10 cellular contexts compared by ENCODE assay signal in genomic region chrX:125202486-125203378, GRCh38.
DNase-seq lines count a peak whose midpoint lies in the region; ATAC-seq and TF ChIP-seq lines count a peak whose summit lies in the region.
"Had no signal": no experiment of that assay in that cellular context is flagged by ENCODE, and none has a peak within 500 bp of the region (broad histone marks: within the 10 kb centered on the region; RNA-seq: fewer than 3 reads in every experiment).

No MANE protein-coding gene starts in this region.

- H3K4me1 ChIP-seq in CD4-positive, CD25-positive, alpha-beta regulatory T cell (ENCODE audit: control insufficient read depth, insufficient read depth, low read length, poor library complexity, severe bottlenecking) = peaks cover 14% of the 10 kb centered on the region
- no peaks in the 10 kb centered on the region; the same call in 1 of the 2 replicates for H3K4me1 ChIP-seq in H9 (ENCODE audit: insufficient read depth, low read length)

- H3K9me3 ChIP-seq in CD4-positive, CD25-positive, alpha-beta regulatory T cell (ENCODE audit: control insufficient read depth in 2 of 2, low read length in 2 of 2) = no peaks in the 10 kb centered on the region
- no peaks in the 10 kb centered on the region for H3K9me3 ChIP-seq in H9 (ENCODE audit: control insufficient read depth, low read depth, low read length)
- H3K9me3 ChIP-seq: right atrium auricular region had no signal

- no peak overlapping the region for H4K91ac ChIP-seq in H9 (ENCODE audit: insufficient read length, low read depth, low read length)

- H3K27me3 Mint-ChIP-seq in CD4-positive, CD25-positive, alpha-beta regulatory T cell = peaks cover 41% of the 10 kb centered on the region
- peaks cover 36% of the 10 kb centered on the region for H3K27me3 Mint-ChIP-seq in H9 (ENCODE audit: low read depth)
- H3K27me3 Mint-ChIP-seq in brain = peaks cover 35% of the 10 kb centered on the region
- peaks cover 79% of the 10 kb centered on the region for H3K27me3 Mint-ChIP-seq in neural crest cell (ENCODE audit: low read depth)

- no peak overlapping the region for H4K5ac ChIP-seq in H9 (ENCODE audit: insufficient read length, low read depth, low read length)

- H3K27ac ChIP-seq in CD4-positive, CD25-positive, alpha-beta regulatory T cell (ENCODE audit: insufficient read depth, low read length, poor library complexity, severe bottlenecking) = no peak overlapping the region
- no peak overlapping the region for H3K27ac ChIP-seq in H9 (ENCODE audit: insufficient read length, low read depth, low read length)
- H3K27ac ChIP-seq: right atrium auricular region had no signal

- H3K9ac ChIP-seq in H9 (ENCODE audit: extremely low read depth, insufficient read length, low read length) = no peak overlapping the region

- H3K4ac ChIP-seq in H9 (ENCODE audit: low read depth, low read length) = no peak overlapping the region

- peaks cover 7% of the 10 kb centered on the region for H3K27me3 ChIP-seq in CD4-positive, CD25-positive, alpha-beta regulatory T cell (ENCODE audit: control insufficient read depth, insufficient read depth, low read length)
- H3K27me3 ChIP-seq in H9 (ENCODE audit: insufficient read depth, low read length) = peaks cover 12% of the 10 kb centered on the region; the same call in 1 of the 2 replicates

- no CpG with 5 or more reads among the region's 41 CpGs for WGBS in H9 (ENCODE audit: extremely low coverage, insufficient read length, low lambda C conversion rate)

- H3K4me3 Mint-ChIP-seq in CD4-positive, CD25-positive, alpha-beta regulatory T cell = peak overlapping the region in 3 of 4 donors; percentile 18 to 68 (median 67)
- peak overlapping the region; percentile 80 to 88 for H3K4me3 Mint-ChIP-seq in H9
- H3K4me3 Mint-ChIP-seq in brain = peak overlapping the region; percentile 90 to 96 (median 92)
- peak overlapping the region; percentile 86 for H3K4me3 Mint-ChIP-seq in neural crest cell

- no peak overlapping the region for H2BK20ac ChIP-seq in H9 (ENCODE audit: low read depth, low read length, poor library complexity, severe bottlenecking)

- H3K23ac ChIP-seq in H9 (ENCODE audit: insufficient read length, low read depth, low read length) = no peak overlapping the region

- no peak overlapping the region for H2BK15ac ChIP-seq in H9 (ENCODE audit: low read depth, low read length)

- H3K4me1 Mint-ChIP-seq in CD4-positive, CD25-positive, alpha-beta regulatory T cell = peaks cover 0 to 19% (median 4%) of the 10 kb centered on the region in 4 donors
- H3K4me1 Mint-ChIP-seq in H9 (peaks cover 29 to 37% of the 10 kb centered on the region in 2 experiments), brain (peaks cover 20% of the 10 kb centered on the region), neural crest cell (peaks cover 46% of the 10 kb centered on the region)

- H3K79me2 ChIP-seq in H9 (ENCODE audit: insufficient read depth, low read length) = no peaks in the 10 kb centered on the region

- no peaks in the 10 kb centered on the region for H3K79me1 ChIP-seq in H9 (ENCODE audit: insufficient read depth, low read depth, low read length, poor library complexity, severe bottlenecking)

- H3K23me2 ChIP-seq in H9 (ENCODE audit: insufficient read length, low read depth, low read length, poor library complexity, severe bottlenecking) = peaks cover 23% of the 10 kb centered on the region

- peak overlapping the region; percentile 81 for H3K4me2 ChIP-seq in H9 (ENCODE audit: insufficient read depth, insufficient read length, low read length)

- no peak overlapping the region for H2BK12ac ChIP-seq in H9 (ENCODE audit: insufficient read length, low read depth, low read length)

- no peaks in the 10 kb centered on the region for H3K36me3 Mint-ChIP-seq in CD4-positive, CD25-positive, alpha-beta regulatory T cell
- H3K36me3 Mint-ChIP-seq in H9 (ENCODE audit: insufficient read depth in 1 of 3, low read depth in 3 of 3) = no peaks in the 10 kb centered on the region; a peak in 1 of 7 replicates
- H3K36me3 Mint-ChIP-seq in brain = no peaks in the 10 kb centered on the region
- no peaks in the 10 kb centered on the region for H3K36me3 Mint-ChIP-seq in neural crest cell (ENCODE audit: low read depth)

- no peak overlapping the region for H4K8ac ChIP-seq in H9 (replicated peaks; ENCODE audit: insufficient read length, low read depth, low read length)

- DNase-seq in CD4-positive, CD25-positive, alpha-beta regulatory T cell = no peak
- DNase-seq in H9 (peak; percentile 25), neural crest cell (ENCODE audit: low read depth, low spot score) (peak; percentile 2), NCI-H1092 (lab: John Stamatoyannopoulos, UW) (no peak), foreskin fibroblast (no peak)
- DNase-seq: NCI-H226 had no signal

- no peak overlapping the region for H3K14ac ChIP-seq in H9 (ENCODE audit: insufficient read depth, low read length)

- H4K20me1 ChIP-seq in H9 (ENCODE audit: control insufficient read depth, insufficient read depth, insufficient read length) = no peaks in the 10 kb centered on the region

- H3K27ac Mint-ChIP-seq in CD4-positive, CD25-positive, alpha-beta regulatory T cell = no peak overlapping the region
- H3K27ac Mint-ChIP-seq in H9 (no peak overlapping the region), brain (peak overlapping the region in 4 of 5 experiments; percentile 16 to 87 (median 40)), neural crest cell (ENCODE audit: unreplicated experiment) (peak overlapping the region; percentile 20)

- H3T11ph ChIP-seq in H9 (ENCODE audit: low read length) = no peak overlapping the region

- no peak overlapping the region for H3K4me3 ChIP-seq in CD4-positive, CD25-positive, alpha-beta regulatory T cell (ENCODE audit: low read depth, low read length)
- H3K4me3 ChIP-seq in foreskin fibroblast (ENCODE audit: low read depth in 1 of 2, low read length in 2 of 2) = no peak overlapping the region

- H3K18ac ChIP-seq in H9 (ENCODE audit: insufficient read length, low read depth, low read length) = no peak overlapping the region

- peaks cover 0 to 2% (median 0%) of the 10 kb centered on the region in 7 donors for H3K9me3 Mint-ChIP-seq in CD4-positive, CD25-positive, alpha-beta regulatory T cell
- H3K9me3 Mint-ChIP-seq in H9 = peaks cover 0 to 21% of the 10 kb centered on the region in 2 experiments; a peak in 4 of 5 replicates
- H3K9me3 Mint-ChIP-seq in brain = peaks cover 0 to 13% (median 0%) of the 10 kb centered on the region in 5 experiments
- no peaks in the 10 kb centered on the region for H3K9me3 Mint-ChIP-seq in neural crest cell

- ATAC-seq in CD4-positive, CD25-positive, alpha-beta regulatory T cell (ENCODE audit: low read depth in 2 of 2) = no peak
- no peak for ATAC-seq in GM19455 (IDR thresholded peaks at IDR 0.05; ENCODE audit: unreplicated experiment)
- no peak for ATAC-seq in GM19467 (IDR thresholded peaks at IDR 0.05; ENCODE audit: unreplicated experiment)

- H3K36me3 ChIP-seq in CD4-positive, CD25-positive, alpha-beta regulatory T cell (ENCODE audit: control insufficient read depth, insufficient read depth, low read length) = no peaks in the 10 kb centered on the region
- H3K36me3 ChIP-seq: right atrium auricular region had no signal

- H2AFZ ChIP-seq in H9 (ENCODE audit: low read length) = no peak overlapping the region

- TF ChIP-seq CTCF in H9 (conservative IDR thresholded peaks at IDR 0.05) (no peak), brain (conservative IDR thresholded peaks at IDR 0.05) (no peak), neural crest cell (conservative IDR thresholded peaks at IDR 0.05) (no peak), foreskin fibroblast (IDR thresholded peaks at IDR 0.05; ENCODE audit: low read depth, low read length) (no peak)

- no peak overlapping the region for H3K56ac ChIP-seq in H9 (ENCODE audit: insufficient read length, low read depth, low read length)

- no peak overlapping the region for H2AK5ac ChIP-seq in H9 (ENCODE audit: insufficient read length, low read length)

- H2BK5ac ChIP-seq in H9 (ENCODE audit: insufficient read length, low read length) = no peak overlapping the region

- H2BK120ac ChIP-seq in H9 (ENCODE audit: low read depth, low read length, poor library complexity, severe bottlenecking) = no peak overlapping the region

Comparison
In these comparisons a context has a peak if more than half of its experiments do, and no peak if none do; other contexts are left out.
1. DNase-seq: peak in H9 (single experiment) and neural crest cell (single experiment); none in CD4-positive, CD25-positive, alpha-beta regulatory T cell (0 of 3), NCI-H1092 (single experiment) and foreskin fibroblast (0 of 2).
2. H3K27ac Mint-ChIP-seq: peak in brain (4 of 5) and neural crest cell (single experiment); none in CD4-positive, CD25-positive, alpha-beta regulatory T cell (0 of 3) and H9 (0 of 3).
3. Peak in every context shown above with its lines, with median percentiles within 50 percentile points of each other: H3K4me3 Mint-ChIP-seq.